In genomic region chr12:31234053-31234835, GRCh38 we compare ENCODE assay signal across 17 cellular contexts.
DNase-seq lines count a peak whose midpoint lies in the region; TF ChIP-seq lines count a peak whose summit lies in the region.
"Had no signal": no experiment of that assay in that cellular context is flagged by ENCODE, and none has a peak within 500 bp of the region (broad histone marks: within the 10 kb centered on the region; RNA-seq: fewer than 3 reads in every experiment).

No MANE protein-coding gene starts in this region.

- H3K4me3 ChIP-seq in colonic mucosa (no peak overlapping the region), spleen (no peak overlapping the region)
- H3K4me3 ChIP-seq: A549, upper lobe of left lung had no signal

- TF ChIP-seq POLR2A in spleen (IDR thresholded peaks at IDR 0.05), result no peak

- CTCF ChIA-PET in activated CD4-positive, alpha-beta T cell treated with anti-CD3 and anti-CD28 coated beads, Interleukin-2, amount 10 ng/mL, durations not matched to agents 7 days and 5 days (lab: Charles Lee), result interaction anchor here (0.5 kb wide), 1 partner anchor 99 kb away, joined by 3 read pairs; no protein-coding TSS in a partner anchor

- H3K27ac Mint-ChIP-seq in activated CD4-positive, alpha-beta T cell treated with anti-CD3 and anti-CD28 coated beads, Interleukin-2, amount 10 ng/mL, durations not matched to agents 7 days and 5 days, result no peak overlapping the region
- H3K27ac Mint-ChIP-seq: activated CD8-positive, alpha-beta T cell treated with anti-CD3 and anti-CD28 coated beads for 36 hours; CD14-positive monocyte; stimulated activated memory B cell treated with anti-CD40 and anti-IgM and Interleukin-4, amounts not matched to agents 10 μg/mL and 1 μg/mL and 100 μg/mL, for 72 hours had no signal

- no peaks in the 10 kb centered on the region for H3K9me3 Mint-ChIP-seq in activated CD4-positive, alpha-beta T cell treated with anti-CD3 and anti-CD28 coated beads, Interleukin-2, amount 10 ng/mL, durations not matched to agents 7 days and 5 days
- H3K9me3 Mint-ChIP-seq: activated CD8-positive, alpha-beta T cell treated with anti-CD3 and anti-CD28 coated beads for 36 hours had no signal

- no peaks in the 10 kb centered on the region for H3K36me3 ChIP-seq in colonic mucosa
- no peaks in the 10 kb centered on the region for H3K36me3 ChIP-seq in spleen
- H3K36me3 ChIP-seq: upper lobe of left lung had no signal

- no peaks in the 10 kb centered on the region for H3K27me3 ChIP-seq in colonic mucosa
- H3K27me3 ChIP-seq in spleen (replicated peaks in 1 of 7), result peaks cover 0 to 63% (median 3%) of the 10 kb centered on the region in 7 donors
- H3K27me3 ChIP-seq: upper lobe of left lung had no signal

- no peaks in the 10 kb centered on the region for H3K4me1 ChIP-seq in colonic mucosa
- H3K4me1 ChIP-seq in spleen, result peaks cover 0 to 10% (median 0%) of the 10 kb centered on the region in 6 donors

- H3K4me1 Mint-ChIP-seq in activated CD4-positive, alpha-beta T cell treated with anti-CD3 and anti-CD28 coated beads, Interleukin-2, amount 10 ng/mL, durations not matched to agents 7 days and 5 days, result no peaks in the 10 kb centered on the region

- H3K9ac ChIP-seq in colonic mucosa (ENCODE audit: low read depth in 2 of 2, low read length in 2 of 2), result no peak overlapping the region

- H3K36me3 Mint-ChIP-seq in activated CD4-positive, alpha-beta T cell treated with anti-CD3 and anti-CD28 coated beads, Interleukin-2, amount 10 ng/mL, durations not matched to agents 7 days and 5 days (ENCODE audit: low read depth), result no peaks in the 10 kb centered on the region
- H3K36me3 Mint-ChIP-seq: CD14-positive monocyte; stimulated activated memory B cell treated with anti-CD40 and anti-IgM and Interleukin-4, amounts not matched to agents 10 μg/mL and 1 μg/mL and 100 μg/mL, for 72 hours had no signal

- WGBS in spleen, 5 donors, result 63 to 82% (median 75%) methylated on average over 14 of the region's 14 CpGs

- no peak for TF ChIP-seq CTCF in colonic mucosa (IDR thresholded peaks at IDR 0.05)
- TF ChIP-seq CTCF in spleen (IDR thresholded peaks at IDR 0.05 in 8 of 11, conservative IDR thresholded peaks at IDR 0.05 in 3 of 11), result no peak

- H3K9me3 ChIP-seq in colonic mucosa, result no peaks in the 10 kb centered on the region
- peaks cover 0 to 15% (median 5%) of the 10 kb centered on the region in 8 donors for H3K9me3 ChIP-seq in spleen
- H3K9me3 ChIP-seq: A549, upper lobe of left lung had no signal

- no peak overlapping the region for H3K27ac ChIP-seq in colonic mucosa
- no peak overlapping the region for H3K27ac ChIP-seq in spleen
- H3K27ac ChIP-seq: A549, upper lobe of left lung had no signal

- intact Hi-C loops in colonic mucosa (cut with DNase I) (no loop called here), posterior vena cava (cut with DNase I) (loop anchor here in 1 of 2 donors (10.0 kb wide), 1 partner anchor 389 kb away; no protein-coding TSS in a partner anchor), spleen (cut with DNase I; ENCODE audit: low total_unique reads) (no loop called here)

- DNase-seq in NCI-H2029 (lab: John Stamatoyannopoulos, UW) (peak; percentile 51), NCI-H2029 treated with DMSO at 0.1 percent for 48 hours (lab: John Stamatoyannopoulos, UW) (no peak), NCI-H2107 (lab: John Stamatoyannopoulos, UW) (peak; percentile 76), colonic mucosa (peak; percentile 12), posterior vena cava (ENCODE audit: low spot score) (peak; percentile 51), spleen (no peak), NCI-H82 (lab: John Stamatoyannopoulos, UW) (no peak)
- DNase-seq in activated CD4-positive, alpha-beta T cell treated with anti-CD3 and anti-CD28 coated beads, Interleukin-2, amount 10 ng/mL, durations not matched to agents 7 days and 5 days, result no peak
- DNase-seq: activated CD8-positive, alpha-beta T cell treated with anti-CD3 and anti-CD28 coated beads for 36 hours; effector memory CD4-positive, alpha-beta T cell; IMR-90; left colon; SW 1271 had no signal

- POLR2A ChIA-PET in activated CD4-positive, alpha-beta T cell treated with anti-CD3 and anti-CD28 coated beads, Interleukin-2, amount 10 ng/mL, durations not matched to agents 7 days and 5 days (lab: Charles Lee), result interaction anchor here (0.7 kb wide), 1 partner anchor 130 kb away, joined by 3 read pairs; no protein-coding TSS in a partner anchor

- H3K4me3 Mint-ChIP-seq in activated CD4-positive, alpha-beta T cell treated with anti-CD3 and anti-CD28 coated beads, Interleukin-2, amount 10 ng/mL, durations not matched to agents 7 days and 5 days, result no peak overlapping the region
- H3K4me3 Mint-ChIP-seq: activated CD8-positive, alpha-beta T cell treated with anti-CD3 and anti-CD28 coated beads for 36 hours; CD14-positive monocyte; stimulated activated memory B cell treated with anti-CD40 and anti-IgM and Interleukin-4, amounts not matched to agents 10 μg/mL and 1 μg/mL and 100 μg/mL, for 72 hours had no signal

- peaks cover 9% of the 10 kb centered on the region for H3K27me3 Mint-ChIP-seq in activated CD4-positive, alpha-beta T cell treated with anti-CD3 and anti-CD28 coated beads, Interleukin-2, amount 10 ng/mL, durations not matched to agents 7 days and 5 days

Comparison
In these comparisons a context has a peak if more than half of its experiments do, and no peak if none do; other contexts are left out.
1. DNase-seq: peak in NCI-H2029 (single experiment), NCI-H2107 (single experiment), colonic mucosa (single experiment) and posterior vena cava (single experiment); none in NCI-H2029 treated with DMSO at 0.1 percent for 48 hours (single experiment), spleen (single experiment), activated CD4-positive, alpha-beta T cell treated with anti-CD3 and anti-CD28 coated beads, Interleukin-2, amount 10 ng/mL, durations not matched to agents 7 days and 5 days (single experiment) and NCI-H82 (single experiment).